1 cellular context compared by ENCODE assay signal in the genomic region with DNA sequence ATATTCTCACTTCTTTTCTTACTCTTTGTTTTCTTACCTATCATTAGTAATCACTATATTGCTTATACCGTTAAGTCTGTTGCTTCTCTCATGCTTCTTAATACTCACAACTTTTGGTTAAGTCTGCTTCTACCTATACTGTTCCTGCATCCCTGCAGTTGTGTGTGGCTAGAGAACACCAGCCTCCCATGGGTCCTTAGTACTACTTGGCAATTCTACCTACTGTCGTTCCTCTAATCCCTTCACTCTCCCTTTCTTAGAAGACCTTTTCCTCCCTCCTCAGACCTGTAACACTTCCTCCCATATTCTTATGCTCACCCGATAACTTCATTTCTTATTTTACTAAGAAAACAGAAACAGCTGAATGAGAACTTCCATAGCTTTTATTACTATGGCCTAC.
TF ChIP-seq lines count a peak whose summit lies in the region.

No MANE protein-coding gene starts in this region.

TF ChIP-seq in GM23338, 12 proteins besides CTCF, POLR2A, EP300 and RAD21 (continued from another document):
- TF ChIP-seq ZNF462 (CRISPR knock-in tag; IDR thresholded peaks at IDR 0.05) (no peak), CREB1 (CRISPR knock-in tag; IDR thresholded peaks at IDR 0.05; ENCODE audit: low read depth) (no peak), POLR2AphosphoS5 (IDR thresholded peaks at IDR 0.05; ENCODE audit: low read depth) (no peak), REST (IDR thresholded peaks at IDR 0.05; ENCODE audit: unreplicated experiment) (no peak), ZNF331 (CRISPR knock-in tag; IDR thresholded peaks at IDR 0.05; ENCODE audit: low read depth) (no peak), ZNF114 (CRISPR knock-in tag; IDR thresholded peaks at IDR 0.05) (no peak), EZH2 (IDR thresholded peaks at IDR 0.05; ENCODE audit: low read depth, unreplicated experiment) (no peak), NANOG (IDR thresholded peaks at IDR 0.05; ENCODE audit: borderline replicate concordance) (no peak), EZH2phosphoT487 (IDR thresholded peaks at IDR 0.05; ENCODE audit: unreplicated experiment) (no peak), JUNB (IDR thresholded peaks at IDR 0.05; ENCODE audit: unreplicated experiment) (no peak)
- TF ChIP-seq, protein P1, sequence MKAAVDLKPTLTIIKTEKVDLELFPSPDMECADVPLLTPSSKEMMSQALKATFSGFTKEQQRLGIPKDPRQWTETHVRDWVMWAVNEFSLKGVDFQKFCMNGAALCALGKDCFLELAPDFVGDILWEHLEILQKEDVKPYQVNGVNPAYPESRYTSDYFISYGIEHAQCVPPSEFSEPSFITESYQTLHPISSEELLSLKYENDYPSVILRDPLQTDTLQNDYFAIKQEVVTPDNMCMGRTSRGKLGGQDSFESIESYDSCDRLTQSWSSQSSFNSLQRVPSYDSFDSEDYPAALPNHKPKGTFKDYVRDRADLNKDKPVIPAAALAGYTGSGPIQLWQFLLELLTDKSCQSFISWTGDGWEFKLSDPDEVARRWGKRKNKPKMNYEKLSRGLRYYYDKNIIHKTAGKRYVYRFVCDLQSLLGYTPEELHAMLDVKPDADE (IDR thresholded peaks at IDR 0.05): no peak
